ENCODE assay signal across 17 cellular contexts in the genomic region with DNA sequence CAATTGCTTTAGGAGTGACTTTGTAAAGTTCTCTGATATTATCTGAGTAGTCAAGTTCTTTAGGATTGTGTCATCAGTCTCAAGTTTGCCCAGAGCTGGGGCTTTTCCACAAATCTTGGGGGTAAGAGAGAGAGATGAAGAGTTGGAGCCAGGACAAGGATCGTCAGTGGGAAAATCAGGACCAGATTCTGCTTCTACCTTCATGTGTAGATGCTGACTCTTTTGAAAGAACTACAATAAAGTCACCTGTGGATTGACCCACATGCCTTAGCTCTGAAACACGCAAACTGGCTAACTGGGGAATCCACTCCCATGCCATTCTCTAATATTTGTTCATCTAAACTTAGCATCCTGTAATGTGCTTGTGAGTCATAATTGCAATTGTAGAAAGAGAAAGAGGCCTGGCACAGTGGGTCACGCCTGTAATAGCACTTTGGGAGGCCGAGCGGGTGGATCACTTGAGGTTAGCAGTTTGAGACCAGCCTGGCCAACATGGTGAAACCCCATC. TPM values are rescaled to one million over a fixed set of nuclear protein-coding genes. Genes with fewer than 3 reads are reported as not detected.
DNase-seq lines count a peak whose midpoint lies in the region; ATAC-seq, FAIRE-seq and TF ChIP-seq lines count a peak whose summit lies in the region.
"Had no signal": no experiment of that assay in that cellular context is flagged by ENCODE, and none has a peak within 500 bp of the region (broad histone marks: within the 10 kb centered on the region; RNA-seq: fewer than 3 reads in every experiment).

No MANE protein-coding gene starts in this region.

- DNase-seq in Daoy (ENCODE audit: low read depth) (peak; percentile 82), RCC 7860 (ENCODE audit: low spot score) (peak; percentile 86), osteoblast (ENCODE audit: insufficient read length, low spot score, missing footprints) (peak; percentile 85), NCI-H1105 treated with DMSO at 0.1 percent for 48 hours (lab: John Stamatoyannopoulos, UW) (no peak), CD14-positive monocyte (ENCODE audit: low spot score) (no peak), HT-29 (ENCODE audit: low spot score) (no peak), DMS153 treated with DMSO at 0.1 percent for 48 hours (lab: John Stamatoyannopoulos, UW; ENCODE audit: unreplicated experiment) (no peak)
- DNase-seq: activated CD4-positive, CD25-positive, alpha-beta regulatory T cell; activated T-cell treated with anti-CD3 and anti-CD28 coated beads, Interleukin-2, amount 50 U/mL, for 72 hours; esophagus squamous epithelium; kidney; NCI-H1048; NCI-H524 treated with DMSO at 0.1 percent for 48 hours; nucleus accumbens; SJCRH30 had no signal

- H3K36me3 ChIP-seq in osteoblast (ENCODE audit: insufficient read depth, low read length): no peaks in the 10 kb centered on the region
- H3K36me3 ChIP-seq: SJCRH30 had no signal

- peaks cover 5 to 10% (median 9%) of the 10 kb centered on the region in 3 donors for H3K27me3 Mint-ChIP-seq in CD14-positive monocyte (ENCODE audit: low read depth in 3 of 3)

- H3K9me3 ChIP-seq in osteoblast (ENCODE audit: low read depth, low read length): no peaks in the 10 kb centered on the region
- H3K9me3 ChIP-seq: esophagus squamous epithelium, SJCRH30 had no signal

- peak overlapping the region; percentile 28 for H3K4me2 ChIP-seq in osteoblast (ENCODE audit: insufficient read depth, low read length)

- H3K27ac Mint-ChIP-seq in CD14-positive monocyte: no peak overlapping the region
- H3K27ac Mint-ChIP-seq: activated T-cell treated with anti-CD3 and anti-CD28 coated beads, Interleukin-2, amount 50 U/mL, for 72 hours had no signal

- peak; percentile 62 for ATAC-seq in esophagus mucosa
- ATAC-seq: activated T-cell treated with anti-CD3 and anti-CD28 coated beads, Interleukin-2, amount 50 U/mL, for 72 hours; GM12878 had no signal

- peaks cover 0 to 1% (median 0%) of the 10 kb centered on the region in 7 donors for H3K9me3 Mint-ChIP-seq in CD14-positive monocyte
- H3K9me3 Mint-ChIP-seq: activated T-cell treated with anti-CD3 and anti-CD28 coated beads, Interleukin-2, amount 50 U/mL, for 72 hours had no signal

- H3K4me1 Mint-ChIP-seq in CD14-positive monocyte: peaks cover 17% of the 10 kb centered on the region

- TF ChIP-seq CTCF in osteoblast (IDR thresholded peaks at IDR 0.05; ENCODE audit: extremely low read depth, low read depth, low read length) (no peak), CD14-positive monocyte (IDR thresholded peaks at IDR 0.05) (no peak)

- H3K79me2 ChIP-seq in osteoblast (ENCODE audit: insufficient read depth, low read length): no peaks in the 10 kb centered on the region

- H3K4me3 Mint-ChIP-seq in CD14-positive monocyte: no peak overlapping the region
- H3K4me3 Mint-ChIP-seq: activated T-cell treated with anti-CD3 and anti-CD28 coated beads, Interleukin-2, amount 50 U/mL, for 72 hours had no signal

- no peak overlapping the region for H2AFZ ChIP-seq in osteoblast (ENCODE audit: low read length)

- H3K36me3 Mint-ChIP-seq in CD14-positive monocyte: peaks cover 25 to 34% of the 10 kb centered on the region in 2 donors

- H3K27ac ChIP-seq in osteoblast (ENCODE audit: low read depth, low read length): peak overlapping the region; percentile 39
- H3K27ac ChIP-seq: esophagus squamous epithelium, SJCRH30 had no signal

- H4K20me1 ChIP-seq in osteoblast (ENCODE audit: insufficient read depth, low read length): no peaks in the 10 kb centered on the region

- FAIRE-seq in RCC 7860 (lab: Jason Lieb, UNC): peak; percentile 73
- FAIRE-seq: GM12878, kidney had no signal

- H3K4me1 ChIP-seq in osteoblast (ENCODE audit: insufficient read depth, low read length): peaks cover 10% of the 10 kb centered on the region
- H3K4me1 ChIP-seq: SJCRH30 had no signal

- no peak overlapping the region for H3K4me3 ChIP-seq in osteoblast (ENCODE audit: insufficient read depth, low read length)
- H3K4me3 ChIP-seq: esophagus squamous epithelium, GM12878, SJCRH30 had no signal

- intact Hi-C loops in CD14-positive monocyte (cut with micrococcal nuclease): no loop called here

- no peaks in the 10 kb centered on the region for H3K27me3 ChIP-seq in osteoblast (ENCODE audit: insufficient read depth, low read length)
- H3K27me3 ChIP-seq: esophagus squamous epithelium, SJCRH30 had no signal

RNA-seq across cellular contexts. Expression of a gene that starts 15.6 kb away (rescaled TPM):
- total RNA-seq in Daoy (2014; rRNA removed; shearing (Covaris generic)): 2.4 and 3.0 TPM in 2 replicates
- total RNA-seq in esophagus mucosa: 6.1 TPM
- 9.4 TPM in 2 replicates for total RNA-seq in osteoblast
- polyA plus RNA-seq in CD14-positive monocyte: 1 to 10 TPM; 1.6 to 2.2 TPM
- total RNA-seq in HT-29 (2014; rRNA removed; shearing (Covaris generic)): 3.6 and 3.9 TPM in 2 replicates

RNA-seq across cellular contexts. Expression of a gene that starts 20.3 kb away (rescaled TPM):
- 68.0 and 78.1 TPM in 2 replicates for total RNA-seq in Daoy (2014; rRNA removed; shearing (Covaris generic))
- total RNA-seq in esophagus mucosa (15.0 TPM), osteoblast (30.9 and 33.7 TPM in 2 replicates)
- polyA plus RNA-seq in CD14-positive monocyte: 10 to 100 TPM; 30.7 to 31.3 TPM
- 34.5 and 38.7 TPM in 2 replicates for total RNA-seq in HT-29 (2014; rRNA removed; shearing (Covaris generic))

RNA-seq across cellular contexts. Expression of a gene that starts 43.8 kb away (rescaled TPM):
- total RNA-seq in Daoy (2014; rRNA removed; shearing (Covaris generic)): not detected in 2 replicates
- total RNA-seq in esophagus mucosa: 0.08 TPM
- total RNA-seq in osteoblast: 3.3 and 3.8 TPM in 2 replicates
- polyA plus RNA-seq in CD14-positive monocyte: not detected
- not detected in 2 replicates for total RNA-seq in HT-29 (2014; rRNA removed; shearing (Covaris generic))
- total RNA-seq: GM12878 had no signal

Comparison
In these comparisons a context has a peak if more than half of its experiments do, and no peak if none do; other contexts are left out.
1. DNase-seq: peak in Daoy (single experiment), RCC 7860 (single experiment) and osteoblast (single experiment); none in NCI-H1105 treated with DMSO at 0.1 percent for 48 hours (single experiment), CD14-positive monocyte (single experiment), HT-29 (single experiment) and DMS153 treated with DMSO at 0.1 percent for 48 hours (single experiment).